1 cellular context compared by ENCODE assay signal in the genomic region with DNA sequence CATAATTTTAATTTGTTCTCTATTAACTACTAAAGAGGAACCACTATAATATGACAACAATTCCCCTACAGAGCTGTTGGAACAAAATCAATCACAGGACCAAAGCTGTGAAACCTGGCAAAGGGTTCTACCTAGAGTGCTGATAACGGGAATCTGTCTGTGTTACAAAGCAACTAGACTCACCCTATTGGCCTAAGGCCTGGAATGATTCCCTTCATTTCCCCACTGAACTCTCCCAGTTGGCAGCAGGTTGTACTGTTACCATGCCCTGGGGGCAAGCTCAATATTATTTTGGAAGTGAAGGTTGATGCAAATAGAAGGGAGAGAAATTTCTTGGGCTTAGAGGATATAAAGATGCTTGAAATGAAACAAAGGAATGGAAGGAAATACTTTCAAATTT.
TF ChIP-seq lines count a peak whose summit lies in the region.

No MANE protein-coding gene starts in this region.

TF ChIP-seq in WTC11, 78 proteins besides CTCF, POLR2A, EP300 and RAD21:
- TF ChIP-seq EMX1 (CRISPR knock-in tag; IDR thresholded peaks at IDR 0.05) (no peak), ELF4 (CRISPR knock-in tag; IDR thresholded peaks at IDR 0.05; ENCODE audit: low read depth) (no peak), IRF2 (CRISPR knock-in tag; IDR thresholded peaks at IDR 0.05; ENCODE audit: borderline replicate concordance, low read depth) (no peak), TCF7 (CRISPR knock-in tag; IDR thresholded peaks at IDR 0.05; ENCODE audit: low read depth) (no peak), PRRX2 (CRISPR knock-in tag; IDR thresholded peaks at IDR 0.05) (no peak), RORB (CRISPR knock-in tag; IDR thresholded peaks at IDR 0.05) (no peak), ZNF396 (CRISPR knock-in tag; IDR thresholded peaks at IDR 0.05; ENCODE audit: borderline replicate concordance) (no peak)
- TF ChIP-seq, protein P1, sequence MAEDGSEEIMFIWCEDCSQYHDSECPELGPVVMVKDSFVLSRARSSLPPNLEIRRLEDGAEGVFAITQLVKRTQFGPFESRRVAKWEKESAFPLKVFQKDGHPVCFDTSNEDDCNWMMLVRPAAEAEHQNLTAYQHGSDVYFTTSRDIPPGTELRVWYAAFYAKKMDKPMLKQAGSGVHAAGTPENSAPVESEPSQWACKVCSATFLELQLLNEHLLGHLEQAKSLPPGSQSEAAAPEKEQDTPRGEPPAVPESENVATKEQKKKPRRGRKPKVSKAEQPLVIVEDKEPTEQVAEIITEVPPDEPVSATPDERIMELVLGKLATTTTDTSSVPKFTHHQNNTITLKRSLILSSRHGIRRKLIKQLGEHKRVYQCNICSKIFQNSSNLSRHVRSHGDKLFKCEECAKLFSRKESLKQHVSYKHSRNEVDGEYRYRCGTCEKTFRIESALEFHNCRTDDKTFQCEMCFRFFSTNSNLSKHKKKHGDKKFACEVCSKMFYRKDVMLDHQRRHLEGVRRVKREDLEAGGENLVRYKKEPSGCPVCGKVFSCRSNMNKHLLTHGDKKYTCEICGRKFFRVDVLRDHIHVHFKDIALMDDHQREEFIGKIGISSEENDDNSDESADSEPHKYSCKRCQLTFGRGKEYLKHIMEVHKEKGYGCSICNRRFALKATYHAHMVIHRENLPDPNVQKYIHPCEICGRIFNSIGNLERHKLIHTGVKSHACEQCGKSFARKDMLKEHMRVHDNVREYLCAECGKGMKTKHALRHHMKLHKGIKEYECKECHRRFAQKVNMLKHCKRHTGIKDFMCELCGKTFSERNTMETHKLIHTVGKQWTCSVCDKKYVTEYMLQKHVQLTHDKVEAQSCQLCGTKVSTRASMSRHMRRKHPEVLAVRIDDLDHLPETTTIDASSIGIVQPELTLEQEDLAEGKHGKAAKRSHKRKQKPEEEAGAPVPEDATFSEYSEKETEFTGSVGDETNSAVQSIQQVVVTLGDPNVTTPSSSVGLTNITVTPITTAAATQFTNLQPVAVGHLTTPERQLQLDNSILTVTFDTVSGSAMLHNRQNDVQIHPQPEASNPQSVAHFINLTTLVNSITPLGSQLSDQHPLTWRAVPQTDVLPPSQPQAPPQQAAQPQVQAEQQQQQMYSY (CRISPR knock-in tag; IDR thresholded peaks at IDR 0.05), result no peak
